Comparison of ENCODE assay signal across 9 cellular contexts in genomic region chr6:53894086-53894485, GRCh38.
DNase-seq lines count a peak whose midpoint lies in the region; ATAC-seq, FAIRE-seq and TF ChIP-seq lines count a peak whose summit lies in the region.
"Had no signal": no experiment of that assay in that cellular context is flagged by ENCODE, and none has a peak within 500 bp of the region (broad histone marks: within the 10 kb centered on the region; RNA-seq: fewer than 3 reads in every experiment).

No MANE protein-coding gene starts in this region.

- peak; percentile 54 for ATAC-seq in GM19328 (IDR thresholded peaks at IDR 0.05; ENCODE audit: unreplicated experiment)
- ATAC-seq in HG03442 (IDR thresholded peaks at IDR 0.05; ENCODE audit: unreplicated experiment): peak; percentile 66
- ATAC-seq: body of pancreas had no signal

- peaks cover 0 to 2% (median 0%) of the 10 kb centered on the region in 3 donors for H3K27me3 Mint-ChIP-seq in CD14-positive monocyte (ENCODE audit: low read depth in 3 of 3)

- POLR2A ChIA-PET in GM10248 (lab: Yijun Ruan, JAX): no interaction called here

- no peak for FAIRE-seq in frontal cortex (lab: Jason Lieb, UNC)

- CTCF ChIA-PET in GM10248 (lab: Yijun Ruan, JAX): no interaction called here

- intact Hi-C loops in CD14-positive monocyte (cut with micrococcal nuclease): no loop called here

- peaks cover 3% of the 10 kb centered on the region for H3K4me1 Mint-ChIP-seq in CD14-positive monocyte

- DNase-seq in DMS 273 (lab: John Stamatoyannopoulos, UW; ENCODE audit: unreplicated experiment) (peak; percentile 73), SHP77 (lab: John Stamatoyannopoulos, UW) (peak; percentile 16 to 28), iris pigment epithelial cell (ENCODE audit: low read depth) (peak; percentile 54), GM10248 (ENCODE audit: extremely low spot score) (no peak), CD14-positive monocyte (ENCODE audit: low spot score) (no peak), frontal cortex (ENCODE audit: low spot score in 2 of 2) (no peak)

- peak overlapping the region in 1 of 7 donors; percentile 42 for H3K27ac Mint-ChIP-seq in CD14-positive monocyte

- no peak overlapping the region for H3K4me3 Mint-ChIP-seq in CD14-positive monocyte

- peaks cover 9 to 12% of the 10 kb centered on the region in 2 donors for H3K36me3 Mint-ChIP-seq in CD14-positive monocyte

- peaks cover 0 to 3% (median 0%) of the 10 kb centered on the region in 7 donors for H3K9me3 Mint-ChIP-seq in CD14-positive monocyte

- no peak for TF ChIP-seq CTCF in GM10248 (IDR thresholded peaks at IDR 0.05; ENCODE audit: control extremely low read depth, extremely low read depth, low read depth, missing control alignments)
- no peak for TF ChIP-seq CTCF in CD14-positive monocyte (IDR thresholded peaks at IDR 0.05)

Comparison
In these comparisons a context has a peak if more than half of its experiments do, and no peak if none do; other contexts are left out.
1. DNase-seq: peak in DMS 273 (single experiment), SHP77 (2 of 2) and iris pigment epithelial cell (single experiment); none in GM10248 (single experiment), CD14-positive monocyte (single experiment) and frontal cortex (0 of 2).